ENCODE assay signal across 29 cellular contexts in the genomic region with DNA sequence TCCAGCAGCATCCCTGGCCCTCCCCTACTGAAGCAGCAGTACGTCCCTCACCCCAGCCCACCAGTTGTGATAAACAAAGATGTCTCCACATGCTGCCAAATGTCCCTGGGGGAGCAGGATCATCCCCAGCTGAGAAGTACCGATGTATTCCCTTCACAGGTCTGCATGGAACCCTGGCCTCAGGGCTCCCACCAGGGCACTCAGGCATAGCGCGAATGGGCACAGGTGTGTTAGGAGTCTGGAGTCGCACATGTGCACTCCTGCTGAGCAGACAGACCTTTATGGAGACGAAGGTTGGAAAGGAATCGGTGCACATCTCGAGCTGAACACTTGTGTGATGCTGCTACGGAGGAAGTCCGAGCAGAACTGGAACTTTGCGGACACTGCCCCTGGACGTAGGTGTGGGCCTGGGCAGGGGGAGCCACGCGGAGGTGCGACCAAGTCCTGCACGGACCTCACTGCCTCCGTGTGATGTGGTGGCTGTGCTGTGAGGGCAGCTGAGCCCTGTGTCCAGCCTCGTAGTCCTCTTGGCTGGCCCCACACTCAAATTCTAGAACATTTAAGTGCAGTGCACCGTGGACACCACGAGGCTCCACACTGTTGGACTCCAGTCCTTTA. TPM values are rescaled to one million over a fixed set of nuclear protein-coding genes. Genes with fewer than 3 reads are reported as not detected.
A peak's percentile ranks its signal among the peaks of the same experiment; 100 is the strongest.
DNase-seq lines count a peak whose midpoint lies in the region; ATAC-seq and TF ChIP-seq lines count a peak whose summit lies in the region.
"Had no signal": no experiment of that assay in that cellular context is flagged by ENCODE, and none has a peak within 500 bp of the region (broad histone marks: within the 10 kb centered on the region; RNA-seq: fewer than 3 reads in every experiment).

No MANE protein-coding gene starts in this region.

- H3K4me3 ChIP-seq in neural cell (ENCODE audit: low read length) = peak overlapping the region; percentile 43
- H3K4me3 ChIP-seq in lower leg skin (ENCODE audit: low read depth, poor library complexity, severe bottlenecking) = no peak overlapping the region
- H3K4me3 ChIP-seq: GM23248, K562, MG63 had no signal

- H3K79me2 ChIP-seq in neural cell (replicated peaks; ENCODE audit: insufficient read depth, low read length) = no peaks in the 10 kb centered on the region

- H3K9ac ChIP-seq in neural cell (ENCODE audit: low read length) = peak overlapping the region; percentile 44
- H3K9ac ChIP-seq: GM23248, SK-N-SH had no signal

- H3K9me3 ChIP-seq in T-helper 17 cell (ENCODE audit: control insufficient read depth, low read length, poor library complexity, severe bottlenecking) (no peaks in the 10 kb centered on the region), neural cell (ENCODE audit: low read length) (no peaks in the 10 kb centered on the region)
- H3K9me3 ChIP-seq: MG63, SK-N-SH had no signal

- H3K9me3 Mint-ChIP-seq in activated naive CD8-positive, alpha-beta T cell treated with anti-CD3 and anti-CD28 coated beads for 36 hours = no peaks in the 10 kb centered on the region
- no peaks in the 10 kb centered on the region for H3K9me3 Mint-ChIP-seq in activated naive CD8-positive, alpha-beta T cell treated with anti-CD3 and anti-CD28 coated beads, Interleukin-2, amount 50 U/mL, for 24 hours
- H3K9me3 Mint-ChIP-seq: H9 had no signal

- no peaks in the 10 kb centered on the region for H4K20me1 ChIP-seq in neural cell (ENCODE audit: insufficient read depth)

- no peak overlapping the region for H3K4me2 ChIP-seq in neural cell (ENCODE audit: low read length)
- H3K4me2 ChIP-seq: SK-N-SH had no signal

- no peaks in the 10 kb centered on the region for H3K27me3 Mint-ChIP-seq in activated naive CD8-positive, alpha-beta T cell treated with anti-CD3 and anti-CD28 coated beads for 36 hours
- H3K27me3 Mint-ChIP-seq in activated naive CD8-positive, alpha-beta T cell treated with anti-CD3 and anti-CD28 coated beads, Interleukin-2, amount 50 U/mL, for 24 hours = no peaks in the 10 kb centered on the region
- H3K27me3 Mint-ChIP-seq in T-helper 17 cell = no peaks in the 10 kb centered on the region
- H3K27me3 Mint-ChIP-seq: CD4-positive, alpha-beta memory T cell had no signal

- no peak for TF ChIP-seq RAD21 in neural cell (conservative IDR thresholded peaks at IDR 0.05)

- H3K27me3 ChIP-seq in neural cell (ENCODE audit: insufficient read depth, low read depth, low read length) = no peaks in the 10 kb centered on the region
- H3K27me3 ChIP-seq: MG63 had no signal

- DNase-seq in activated naive CD8-positive, alpha-beta T cell treated with anti-CD3 and anti-CD28 coated beads for 36 hours = no peak
- no peak for DNase-seq in activated naive CD8-positive, alpha-beta T cell treated with anti-CD3 and anti-CD28 coated beads, Interleukin-2, amount 50 U/mL, for 24 hours
- DNase-seq in T-helper 17 cell (no peak), lower leg skin (ENCODE audit: low spot score in 2 of 2) (no peak), GM19240 (ENCODE audit: insufficient read length, low spot score) (no peak), GDM1 (lab: John Stamatoyannopoulos, UW) (no peak), NCI-H748 treated with DMSO at 0.1 percent for 48 hours (lab: John Stamatoyannopoulos, UW) (no peak)
- DNase-seq: CD4-positive, alpha-beta memory T cell; COR-L47; EL; GF-D8; GM23248; H9; HFFc6; MG63; NCI-H187 treated with DMSO at 0.1 percent for 48 hours; NCI-H2171 treated with DMSO at 0.1 percent for 48 hours; NCI-H345; NCI-H510A treated with DMSO at 0.1 percent for 48 hours; NCI-H774; NK-92 treated with Interleukin-12 subunit alpha and Interleukin-12 subunit beta, amount 100 ng/mL, for 24 hours; PC-3; SK-N-SH; SW 1271 had no signal

- H3K27ac ChIP-seq in neural cell (ENCODE audit: low read length) = peak overlapping the region; percentile 55
- H3K27ac ChIP-seq: GM23248 had no signal

- peak overlapping the region; percentile 43 for H3K27ac Mint-ChIP-seq in activated naive CD8-positive, alpha-beta T cell treated with anti-CD3 and anti-CD28 coated beads for 36 hours
- H3K27ac Mint-ChIP-seq in activated naive CD8-positive, alpha-beta T cell treated with anti-CD3 and anti-CD28 coated beads, Interleukin-2, amount 50 U/mL, for 24 hours = no peak overlapping the region
- peak overlapping the region; percentile 63 for H3K27ac Mint-ChIP-seq in T-helper 17 cell
- H3K27ac Mint-ChIP-seq: HFFc6 had no signal

- no peaks in the 10 kb centered on the region for H3F3A ChIP-seq in neural cell (ENCODE audit: insufficient read depth, low read length, poor library complexity, severe bottlenecking)

- intact Hi-C loops in lower leg skin (cut with DNase I; ENCODE audit: low total_unique reads) = no loop called here

- WGBS in lower leg skin, 2 donors = 84 to 89% methylated on average over 20 of the region's 20 CpGs

- TF ChIP-seq EP300 in neural cell (conservative IDR thresholded peaks at IDR 0.05; ENCODE audit: poor library complexity, severe bottlenecking) = no peak

- ATAC-seq in activated naive CD8-positive, alpha-beta T cell treated with anti-CD3 and anti-CD28 coated beads, Interleukin-2, amount 50 U/mL, for 24 hours = no peak
- ATAC-seq in T-helper 17 cell = no peak
- ATAC-seq: K562, PC-3 had no signal

- TF ChIP-seq CTCF in neural cell (IDR thresholded peaks at IDR 0.05; ENCODE audit: poor library complexity, severe bottlenecking) (no peak), lower leg skin (IDR thresholded peaks at IDR 0.05) (no peak)

- no peaks in the 10 kb centered on the region for H3K9me2 ChIP-seq in neural cell (ENCODE audit: insufficient read depth, low read length)
- H3K9me2 ChIP-seq: SK-N-SH had no signal

- peaks cover 7% of the 10 kb centered on the region for H3K36me3 Mint-ChIP-seq in activated naive CD8-positive, alpha-beta T cell treated with anti-CD3 and anti-CD28 coated beads for 36 hours
- H3K36me3 Mint-ChIP-seq in activated naive CD8-positive, alpha-beta T cell treated with anti-CD3 and anti-CD28 coated beads, Interleukin-2, amount 50 U/mL, for 24 hours (ENCODE audit: low read depth) = peaks cover 8% of the 10 kb centered on the region
- peaks cover 2% of the 10 kb centered on the region for H3K36me3 Mint-ChIP-seq in T-helper 17 cell (ENCODE audit: low read depth)

- H3K4me3 Mint-ChIP-seq in activated naive CD8-positive, alpha-beta T cell treated with anti-CD3 and anti-CD28 coated beads for 36 hours = no peak overlapping the region
- H3K4me3 Mint-ChIP-seq in activated naive CD8-positive, alpha-beta T cell treated with anti-CD3 and anti-CD28 coated beads, Interleukin-2, amount 50 U/mL, for 24 hours = no peak overlapping the region
- no peak overlapping the region for H3K4me3 Mint-ChIP-seq in T-helper 17 cell
- H3K4me3 Mint-ChIP-seq: CD4-positive, alpha-beta memory T cell; H9; HFFc6 had no signal

- no peak for TF ChIP-seq POLR2A in lower leg skin (IDR thresholded peaks at IDR 0.05)

- H3K4me1 Mint-ChIP-seq in activated naive CD8-positive, alpha-beta T cell treated with anti-CD3 and anti-CD28 coated beads for 36 hours = peaks cover 50% of the 10 kb centered on the region
- H3K4me1 Mint-ChIP-seq in activated naive CD8-positive, alpha-beta T cell treated with anti-CD3 and anti-CD28 coated beads, Interleukin-2, amount 50 U/mL, for 24 hours = peaks cover 57% of the 10 kb centered on the region
- peaks cover 34% of the 10 kb centered on the region for H3K4me1 Mint-ChIP-seq in T-helper 17 cell

- H2AFZ ChIP-seq in neural cell (ENCODE audit: low read depth, low read length) = no peak overlapping the region
- H2AFZ ChIP-seq: GM23248 had no signal

- no peaks in the 10 kb centered on the region for H3K36me3 ChIP-seq in neural cell (ENCODE audit: insufficient read depth, low read length)
- H3K36me3 ChIP-seq: MG63 had no signal

TF ChIP-seq in neural cell, 6 proteins besides CTCF, POLR2A, EP300 and RAD21 (continues in another document):
- no peak for TF ChIP-seq EZH2 (IDR thresholded peaks at IDR 0.05; ENCODE audit: borderline replicate concordance, insufficient read depth, low read length, poor library complexity, severe bottlenecking)
- TF ChIP-seq SMC3 (conservative IDR thresholded peaks at IDR 0.05; ENCODE audit: poor library complexity) = no peak
- no peak for TF ChIP-seq TAF1 (IDR thresholded peaks at IDR 0.05; ENCODE audit: low read depth)

RNA-seq across cellular contexts. Expression of a gene that starts 43.5 kb away (rescaled TPM):
- under 1 TPM in 1 of 2 experiments, not detected in 1; 0.32 TPM for total RNA-seq in activated naive CD8-positive, alpha-beta T cell treated with anti-CD3 and anti-CD28 coated beads for 36 hours
- total RNA-seq in T-helper 17 cell (under 1 TPM in 1 of 2 donors, not detected in 1; 0.47 TPM), lower leg skin (1 to 10 TPM in 3 of 4 donors, under 1 TPM in 1; 0.34 to 3.7 (median 2.1) TPM)
- polyA plus RNA-seq in neural cell = 0.58 and 1.3 TPM in 2 replicates
- polyA minus RNA-seq in neural cell = 0.58 and 0.73 TPM in 2 replicates
- total RNA-seq: A172; CD4-positive, alpha-beta memory T cell; HFFc6; K562; LHCN-M2 had no signal
- polyA plus RNA-seq: CD4-positive, alpha-beta memory T cell; GM23248 had no signal

RNA-seq across cellular contexts. Expression of a gene that starts 48.8 kb away (rescaled TPM):
- total RNA-seq in activated naive CD8-positive, alpha-beta T cell treated with anti-CD3 and anti-CD28 coated beads for 36 hours = 10 to 100 TPM; 38.9 to 41.1 TPM
- 10 to 100 TPM; 49.5 to 50.3 TPM for total RNA-seq in T-helper 17 cell
- not detected in 2 replicates for polyA plus RNA-seq in neural cell
- not detected in 2 replicates for polyA minus RNA-seq in neural cell
- total RNA-seq in lower leg skin = under 1 TPM in 1 of 4 donors, not detected in 3; 0.23 TPM
- total RNA-seq: A172, GM23248, H9, HFFc6, LHCN-M2 had no signal
- polyA plus RNA-seq: BJ, GM23248, SK-N-SH had no signal

RNA-seq across cellular contexts. Expression of a gene that starts 56.7 kb away (rescaled TPM):
- total RNA-seq in activated naive CD8-positive, alpha-beta T cell treated with anti-CD3 and anti-CD28 coated beads for 36 hours = 10 to 100 TPM; 49.1 to 50.7 TPM
- total RNA-seq in T-helper 17 cell = 1 to 10 TPM; 2.8 to 4.5 TPM
- polyA plus RNA-seq in neural cell = 0.12 TPM in 1 of 2 replicates, not detected in the other
- not detected in 2 replicates for polyA minus RNA-seq in neural cell
- under 1 TPM; 0.19 to 0.78 (median 0.36) TPM for total RNA-seq in lower leg skin
- total RNA-seq: GM23248, HFFc6, K562, LHCN-M2, PC-3 had no signal
- polyA plus RNA-seq: BJ, GM23248, SK-N-SH had no signal

Comparison
In these comparisons a context has a peak if more than half of its experiments do, and no peak if none do; other contexts are left out.
1. RNA of a gene that starts 48.8 kb away (total RNA-seq): 49.5 to 50.3 TPM in T-helper 17 cell and 38.9 to 41.1 TPM in activated naive CD8-positive, alpha-beta T cell treated with anti-CD3 and anti-CD28 coated beads for 36 hours; 0.23 TPM in lower leg skin; every median in the first group is over 10 times any median in the second.
2. RNA of a gene that starts 56.7 kb away (total RNA-seq): 49.1 to 50.7 TPM in activated naive CD8-positive, alpha-beta T cell treated with anti-CD3 and anti-CD28 coated beads for 36 hours; 2.8 to 4.5 TPM in T-helper 17 cell and 0.19 to 0.78 TPM in lower leg skin; every median in the first group is over 4 times any median in the second.